ENCODE assay signal across 12 cellular contexts in the genomic region with DNA sequence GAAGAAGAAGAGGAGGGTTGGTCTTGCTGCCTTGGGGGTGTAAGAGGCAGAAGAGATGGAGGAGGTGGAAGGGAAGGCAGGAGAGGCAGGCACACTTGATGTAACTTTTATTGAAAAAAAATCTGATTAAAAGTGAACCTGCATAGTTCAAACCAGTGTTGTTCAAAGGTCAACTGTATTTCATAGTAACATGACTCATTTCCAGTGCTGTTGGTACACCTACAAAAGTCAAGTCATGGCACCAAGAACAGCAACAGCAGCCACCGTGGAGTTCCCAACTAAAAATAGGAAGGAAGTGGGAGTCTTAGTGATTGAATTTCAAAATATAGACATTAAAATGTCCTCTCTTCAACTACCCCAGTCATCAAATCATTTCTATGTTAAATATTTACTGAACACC.
A peak's percentile ranks its signal among the peaks of the same experiment; 100 is the strongest.
DNase-seq lines count a peak whose midpoint lies in the region; ATAC-seq, FAIRE-seq and TF ChIP-seq lines count a peak whose summit lies in the region.
"Had no signal": no experiment of that assay in that cellular context is flagged by ENCODE, and none has a peak within 500 bp of the region (broad histone marks: within the 10 kb centered on the region; RNA-seq: fewer than 3 reads in every experiment).

No MANE protein-coding gene starts in this region.

- no peak for DNase-seq in left ventricle myocardium superior
- no peak for DNase-seq in left ventricle myocardium inferior
- DNase-seq in RCC 7860 (ENCODE audit: low spot score) = peak; percentile 54
- peak; percentile 20 for DNase-seq in fibroblast of mammary gland (ENCODE audit: low read depth)
- DNase-seq in RPMI8226 = no peak
- DNase-seq in natural killer cell treated with Interleukin-12 subunit alpha and Interleukin-12 subunit beta and Interleukin-15 and Interleukin-18, amount 100 ng/mL, for 72 hours (ENCODE audit: low spot score) = no peak
- DNase-seq: activated T-cell treated with anti-CD3 and anti-CD28 coated beads, Interleukin-2, amount 50 U/mL, for 48 hours; NCI-H345; OCI-M1 had no signal

- intact Hi-C loops in left ventricle myocardium superior (cut with micrococcal nuclease) (no loop called here), left ventricle myocardium inferior (cut with micrococcal nuclease) (no loop called here)

- no peaks in the 10 kb centered on the region for H3K9me3 ChIP-seq in left ventricle myocardium inferior (replicated peaks)
- H3K9me3 ChIP-seq: thoracic aorta had no signal

- H3K27ac Mint-ChIP-seq in natural killer cell treated with Interleukin-12 subunit alpha and Interleukin-12 subunit beta and Interleukin-15 and Interleukin-18, amount 100 ng/mL, for 72 hours = no peak overlapping the region

- no peaks in the 10 kb centered on the region for H3K27me3 ChIP-seq in left ventricle myocardium inferior (ENCODE audit: low read depth)

- no peaks in the 10 kb centered on the region for H3K9me3 Mint-ChIP-seq in natural killer cell treated with Interleukin-12 subunit alpha and Interleukin-12 subunit beta and Interleukin-15 and Interleukin-18, amount 100 ng/mL, for 72 hours

- peaks cover 10% of the 10 kb centered on the region for H3K4me1 ChIP-seq in left ventricle myocardium inferior

- H3K4me3 ChIP-seq in left ventricle myocardium inferior (no peak overlapping the region), fibroblast of mammary gland (ENCODE audit: control insufficient read depth, low read depth, low read length) (no peak overlapping the region)
- H3K4me3 ChIP-seq: thoracic aorta had no signal

- peaks cover 3 to 6% of the 10 kb centered on the region in 2 donors for H3K4me1 Mint-ChIP-seq in natural killer cell treated with Interleukin-12 subunit alpha and Interleukin-12 subunit beta and Interleukin-15 and Interleukin-18, amount 100 ng/mL, for 72 hours (ENCODE audit: low read depth in 2 of 2)

- H3K36me3 ChIP-seq in left ventricle myocardium inferior = no peaks in the 10 kb centered on the region
- H3K36me3 ChIP-seq: thoracic aorta had no signal

- no peak for FAIRE-seq in RCC 7860 (lab: Jason Lieb, UNC)

- no peak overlapping the region for H3K27ac ChIP-seq in left ventricle myocardium inferior (replicated peaks)
- H3K27ac ChIP-seq: thoracic aorta had no signal

- no peak overlapping the region for H3K4me3 Mint-ChIP-seq in natural killer cell treated with Interleukin-12 subunit alpha and Interleukin-12 subunit beta and Interleukin-15 and Interleukin-18, amount 100 ng/mL, for 72 hours

- no peaks in the 10 kb centered on the region for H3K36me3 Mint-ChIP-seq in natural killer cell treated with Interleukin-12 subunit alpha and Interleukin-12 subunit beta and Interleukin-15 and Interleukin-18, amount 100 ng/mL, for 72 hours

- peaks cover 0 to 19% of the 10 kb centered on the region in 2 donors for H3K27me3 Mint-ChIP-seq in natural killer cell treated with Interleukin-12 subunit alpha and Interleukin-12 subunit beta and Interleukin-15 and Interleukin-18, amount 100 ng/mL, for 72 hours

- TF ChIP-seq CTCF in left ventricle myocardium inferior (IDR thresholded peaks at IDR 0.05; ENCODE audit: borderline replicate concordance) (no peak), fibroblast of mammary gland (conservative IDR thresholded peaks at IDR 0.05; ENCODE audit: control insufficient read depth, insufficient read depth, low read depth, low read length) (no peak)

- ATAC-seq in left ventricle myocardium superior (peak; percentile 43), HG02610 (IDR thresholded peaks at IDR 0.05; ENCODE audit: unreplicated experiment) (no peak), GM18858 (IDR thresholded peaks at IDR 0.05; ENCODE audit: unreplicated experiment) (no peak)
- ATAC-seq in natural killer cell treated with Interleukin-12 subunit alpha and Interleukin-12 subunit beta and Interleukin-15 and Interleukin-18, amount 100 ng/mL, for 72 hours = no peak

Comparison
In these comparisons a context has a peak if more than half of its experiments do, and no peak if none do; other contexts are left out.
1. DNase-seq: peak in RCC 7860 (single experiment) and fibroblast of mammary gland (single experiment); none in left ventricle myocardium superior (single experiment), left ventricle myocardium inferior (single experiment), RPMI8226 (single experiment) and natural killer cell treated with Interleukin-12 subunit alpha and Interleukin-12 subunit beta and Interleukin-15 and Interleukin-18, amount 100 ng/mL, for 72 hours (single experiment).